Comparison of ENCODE assay signal across 8 cellular contexts in the genomic region with DNA sequence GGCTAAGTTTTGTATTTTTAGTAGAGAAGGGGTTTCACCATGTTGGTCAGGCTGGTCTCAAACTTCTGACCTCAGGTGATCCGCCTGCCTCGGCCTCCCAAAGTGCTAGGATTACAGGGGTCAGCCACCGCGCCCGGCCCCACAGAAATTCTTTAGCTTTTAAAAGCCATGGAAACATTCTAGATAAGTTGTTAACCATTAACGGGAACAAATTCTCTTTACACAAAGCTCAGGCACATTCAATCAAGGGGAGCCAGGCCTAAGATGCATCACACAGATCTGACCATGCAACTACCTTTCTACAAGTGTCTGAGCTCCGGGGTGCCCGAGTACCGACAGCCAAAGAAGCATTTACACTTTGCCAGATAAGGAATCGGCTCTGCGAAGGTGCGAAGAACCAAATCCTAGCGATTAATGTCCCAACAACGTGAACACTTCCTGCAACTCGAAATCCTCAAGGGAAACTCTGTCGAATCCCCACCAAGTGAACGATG. TPM values are rescaled to one million over a fixed set of nuclear protein-coding genes. Genes with fewer than 3 reads are reported as not detected.
DNase-seq lines count a peak whose midpoint lies in the region; ATAC-seq and TF ChIP-seq lines count a peak whose summit lies in the region.

No MANE protein-coding gene starts in this region.

- no peaks in the 10 kb centered on the region for H3K27me3 Mint-ChIP-seq in naive thymus-derived CD4-positive, alpha-beta T cell

- H3K4me1 Mint-ChIP-seq in naive thymus-derived CD4-positive, alpha-beta T cell = peaks cover 37 to 80% (median 66%) of the 10 kb centered on the region in 7 donors

- peak overlapping the region; percentile 25 to 90 (median 57) for H3K27ac Mint-ChIP-seq in naive thymus-derived CD4-positive, alpha-beta T cell

- no peak for ATAC-seq in naive thymus-derived CD4-positive, alpha-beta T cell
- no peak for ATAC-seq in HG03097 (IDR thresholded peaks at IDR 0.05; ENCODE audit: low FRiP score, unreplicated experiment)
- ATAC-seq in GM18520 (IDR thresholded peaks at IDR 0.05; ENCODE audit: unreplicated experiment) = no peak
- no peak for ATAC-seq in GM21619 (IDR thresholded peaks at IDR 0.05; ENCODE audit: unreplicated experiment)

- H3K36me3 Mint-ChIP-seq in naive thymus-derived CD4-positive, alpha-beta T cell = peaks cover 20 to 51% (median 28%) of the 10 kb centered on the region in 5 donors

- peak overlapping the region; percentile 91 for H3K4me3 ChIP-seq in coronary artery
- peak overlapping the region; percentile 81 for H3K4me3 ChIP-seq in naive thymus-derived CD4-positive, alpha-beta T cell (ENCODE audit: low read length)

- H3K36me3 ChIP-seq in naive thymus-derived CD4-positive, alpha-beta T cell (ENCODE audit: control insufficient read depth in 2 of 3, insufficient read depth in 3 of 3, low read length in 3 of 3) = peaks cover 0 to 69% (median 0%) of the 10 kb centered on the region in 3 experiments

- no peaks in the 10 kb centered on the region for H3K9me3 ChIP-seq in naive thymus-derived CD4-positive, alpha-beta T cell (ENCODE audit: control insufficient read depth in 2 of 3, low read length in 3 of 3)

- POLR2A ChIA-PET in naive thymus-derived CD4-positive, alpha-beta T cell (lab: Charles Lee) = interaction anchor here (0.5 kb wide), 1 partner anchor 9 kb away, joined by 4 read pairs; no protein-coding TSS in a partner anchor

- no peak overlapping the region for H3K27ac ChIP-seq in coronary artery
- H3K27ac ChIP-seq in naive thymus-derived CD4-positive, alpha-beta T cell (ENCODE audit: low read depth, low read length) = peak overlapping the region; percentile 99

- H3K27me3 ChIP-seq in naive thymus-derived CD4-positive, alpha-beta T cell (ENCODE audit: control insufficient read depth in 2 of 2, insufficient read depth in 2 of 2, low read length in 2 of 2) = no peaks in the 10 kb centered on the region

- TF ChIP-seq CTCF in coronary artery (IDR thresholded peaks at IDR 0.05) = no peak

- DNase-seq in AG08396 (ENCODE audit: low spot score) = peak; percentile 28
- DNase-seq in HuH-7.5 (ENCODE audit: low spot score) = peak; percentile 73
- DNase-seq in coronary artery (ENCODE audit: low spot score) = no peak
- no peak for DNase-seq in naive thymus-derived CD4-positive, alpha-beta T cell
- DNase-seq in DMS153 treated with DMSO at 0.1 percent for 48 hours (lab: John Stamatoyannopoulos, UW; ENCODE audit: unreplicated experiment) = no peak

- peaks cover 18 to 26% of the 10 kb centered on the region in 2 donors for H3K4me1 ChIP-seq in naive thymus-derived CD4-positive, alpha-beta T cell (ENCODE audit: control insufficient read depth in 2 of 2, insufficient read depth in 2 of 2, low read length in 2 of 2)

- H3K4me3 Mint-ChIP-seq in naive thymus-derived CD4-positive, alpha-beta T cell = peak overlapping the region; percentile 82 to 94 (median 88)

- CTCF ChIA-PET in naive thymus-derived CD4-positive, alpha-beta T cell (lab: Charles Lee) = interaction anchor here (0.7 kb wide), 1 partner anchor 520 kb away, joined by 3 read pairs; no protein-coding TSS in a partner anchor

- intact Hi-C loops in naive thymus-derived CD4-positive, alpha-beta T cell (cut with micrococcal nuclease) = loop anchor here (2.0 to 5.0 kb wide), 5 partner anchors 64 to 771 kb away; a partner anchor contains a TSS

- peaks cover 0 to 2% (median 0%) of the 10 kb centered on the region in 11 donors for H3K9me3 Mint-ChIP-seq in naive thymus-derived CD4-positive, alpha-beta T cell

RNA-seq across cellular contexts. Expression of a gene that starts 1.0 kb away (rescaled TPM):
- total RNA-seq in naive thymus-derived CD4-positive, alpha-beta T cell = 10 to 100 TPM; 22.4 to 31.8 (median 28.7) TPM
- 10 to 100 TPM; 24.8 to 26.1 TPM for polyA plus RNA-seq in naive thymus-derived CD4-positive, alpha-beta T cell

RNA-seq across cellular contexts. Expression of a gene that starts 1.2 kb away (rescaled TPM):
- 100 to 1,000 TPM; 479 to 692 (median 661) TPM for total RNA-seq in naive thymus-derived CD4-positive, alpha-beta T cell
- 1,000 to 10,000 TPM; 1,296 to 1,303 TPM for polyA plus RNA-seq in naive thymus-derived CD4-positive, alpha-beta T cell

RNA-seq across cellular contexts. Expression of a gene that starts 47.4 kb away (rescaled TPM):
- total RNA-seq in naive thymus-derived CD4-positive, alpha-beta T cell = 10 to 100 TPM in 3 of 5 experiments, 1 to 10 TPM in 1, under 1 TPM in 1; 0.99 to 19.8 (median 11.7) TPM
- polyA plus RNA-seq in naive thymus-derived CD4-positive, alpha-beta T cell = 10 to 100 TPM; 13.1 to 16.0 TPM

Comparison
In these comparisons a context has a peak if more than half of its experiments do, and no peak if none do; other contexts are left out.
1. DNase-seq: peak in AG08396 (single experiment) and HuH-7.5 (single experiment); none in coronary artery (single experiment), naive thymus-derived CD4-positive, alpha-beta T cell (0 of 9) and DMS153 treated with DMSO at 0.1 percent for 48 hours (single experiment).